In the genomic region with DNA sequence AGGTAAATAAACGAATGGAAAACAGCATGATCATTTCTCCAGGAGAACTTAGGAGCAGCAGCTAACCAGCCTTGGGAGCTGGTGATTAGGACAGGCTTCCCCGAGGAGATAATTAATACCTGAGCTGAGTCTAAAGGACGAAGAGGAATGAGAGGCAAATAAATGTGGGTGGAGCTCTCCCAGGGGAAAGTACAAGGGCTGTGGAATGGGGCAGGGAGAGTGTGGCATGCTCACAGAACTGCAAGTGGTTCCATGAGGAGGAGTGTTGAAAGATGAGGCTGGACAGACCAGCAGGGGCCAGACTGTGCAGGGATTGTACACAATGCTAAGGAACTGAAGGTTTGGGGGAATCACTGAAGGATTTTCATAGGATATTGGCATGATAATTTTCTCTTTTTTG, we compare ENCODE assay signal across 15 cellular contexts. TPM values are rescaled to one million over a fixed set of nuclear protein-coding genes. Genes with fewer than 3 reads are reported as not detected.
"Had no signal": no experiment of that assay in that cellular context is flagged by ENCODE, and none has a peak within 500 bp of the region (broad histone marks: within the 10 kb centered on the region; RNA-seq: fewer than 3 reads in every experiment).

No MANE protein-coding gene starts in this region.

- H3K36me3 ChIP-seq: brain microvascular endothelial cell, neutrophil had no signal

- H3K27ac ChIP-seq: brain microvascular endothelial cell, neutrophil, parathyroid adenoma, testis had no signal

- H3K27me3 ChIP-seq: brain microvascular endothelial cell, testis had no signal

- H3K4me1 ChIP-seq: parathyroid adenoma, testis had no signal

- ATAC-seq: activated CD4-positive, CD25-positive, alpha-beta regulatory T cell treated with anti-CD3 and anti-CD28 coated beads, Interleukin-2, amount 50 U/mL, for 24 hours; effector memory CD8-positive, alpha-beta T cell; naive thymus-derived CD4-positive, alpha-beta T cell had no signal

- H3K4me3 ChIP-seq: testis had no signal

- H3K9me3 ChIP-seq: neutrophil, testis had no signal

- DNase-seq: activated CD4-positive, alpha-beta T cell treated with anti-CD3 and anti-CD28 coated beads, Interleukin-2, amount 50 U/mL, for 4 hours; activated naive CD4-positive, alpha-beta T cell; activated naive CD8-positive, alpha-beta T cell treated with anti-CD3 and anti-CD28 coated beads, Interleukin-2, amount 10 ng/mL, durations not matched to agents 7 days and 5 days; activated T-cell treated with anti-CD3 and anti-CD28 coated beads for 4 hours; brain microvascular endothelial cell; effector memory CD8-positive, alpha-beta T cell; foreskin melanocyte; naive thymus-derived CD4-positive, alpha-beta T cell; stimulated activated CD4-positive, alpha-beta T cell treated with anti-CD3 and anti-CD28 coated beads, Interleukin-4, amount 100 ng/mL, for 4 hours; stimulated activated CD8-positive, alpha-beta memory T cell treated with anti-CD3 and anti-CD28 coated beads, Interleukin-4, amount 100 ng/mL, for 48 hours; SW 1271; testis had no signal

RNA-seq across cellular contexts. Expression of a gene that starts 14.2 kb away (rescaled TPM):
- polyA plus RNA-seq: naive thymus-derived CD4-positive, alpha-beta T cell had no signal
